Comparison of ENCODE assay signal across 8 cellular contexts in the genomic region with DNA sequence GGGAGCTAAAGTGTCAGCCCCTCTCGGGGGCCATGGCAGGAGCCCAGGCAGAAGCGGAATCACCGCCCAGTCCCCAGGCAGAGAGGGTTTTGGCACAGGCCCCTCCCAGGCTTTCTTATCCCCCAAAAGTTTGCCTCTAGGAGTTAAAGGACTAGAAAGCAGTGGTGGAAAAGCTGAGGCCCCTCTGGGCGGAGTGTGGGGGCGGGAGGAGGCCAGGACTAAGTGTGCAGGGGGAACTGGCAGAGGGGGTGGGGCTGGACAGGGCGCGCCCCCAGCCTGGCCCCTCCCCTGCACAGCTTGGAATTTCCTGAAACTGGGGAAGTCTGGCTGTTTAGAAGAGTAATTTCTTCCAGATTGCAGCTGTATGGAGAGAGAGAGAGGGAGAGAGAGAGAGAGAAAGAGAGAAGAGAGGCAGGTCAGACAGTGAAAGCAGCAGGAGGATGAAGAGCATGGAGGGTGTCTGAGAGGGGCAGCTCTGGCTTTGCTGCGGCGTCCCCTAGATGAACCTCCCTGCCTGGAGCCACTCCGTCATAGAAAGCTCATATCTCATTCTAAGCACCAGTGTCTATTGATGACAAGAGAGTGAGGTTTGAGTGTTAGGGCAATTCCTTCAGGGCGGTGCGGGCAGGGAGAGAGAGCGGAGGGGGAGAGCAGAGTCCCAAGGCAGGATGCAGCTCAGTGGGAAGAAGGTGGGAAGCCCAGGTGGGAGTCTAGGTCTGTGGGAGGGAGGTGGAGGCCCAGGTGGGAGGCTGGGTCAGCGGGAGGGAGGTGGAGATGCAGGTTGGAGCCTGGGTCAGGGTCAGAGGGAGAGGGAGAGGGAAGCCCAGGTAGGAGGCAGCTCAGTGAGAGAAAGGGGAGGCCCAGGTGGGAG. TPM values are rescaled to one million over a fixed set of nuclear protein-coding genes. Genes with fewer than 3 reads are reported as not detected.
A peak's percentile ranks its signal among the peaks of the same experiment; 100 is the strongest.
DNase-seq lines count a peak whose midpoint lies in the region; ATAC-seq, FAIRE-seq and TF ChIP-seq lines count a peak whose summit lies in the region.

A gene with protein sequence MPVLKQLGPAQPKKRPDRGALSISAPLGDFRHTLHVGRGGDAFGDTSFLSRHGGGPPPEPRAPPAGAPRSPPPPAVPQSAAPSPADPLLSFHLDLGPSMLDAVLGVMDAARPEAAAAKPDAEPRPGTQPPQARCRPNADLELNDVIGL (minus strand): TSS at position 226 of the 871 bp plus-strand sequence. CDS start 7,749 bp downstream, outside the sequence.

- H3K23ac ChIP-seq in IMR-90 (ENCODE audit: low read depth, low read length), result peak within 1 kb of the TSS; percentile 34; the same call in 1 of the 2 replicates

- peak within 1 kb of the TSS; percentile 90 for H2AK5ac ChIP-seq in IMR-90 (ENCODE audit: low read depth, low read length)

- H3K56ac ChIP-seq in IMR-90 (ENCODE audit: extremely low read depth, insufficient read depth, low read length), result peak within 1 kb of the TSS; percentile 54; the same call in 1 of the 2 replicates

- peak within 1 kb of the TSS; percentile 70; the same call in 1 of the 3 replicates for H2BK15ac ChIP-seq in IMR-90 (ENCODE audit: low read depth, low read length)

- peak within 1 kb of the TSS; percentile 68 for H4K5ac ChIP-seq in IMR-90 (ENCODE audit: low read depth, low read length)

- peak within 1 kb of the TSS; percentile 92 for H3K27ac ChIP-seq in IMR-90 (ENCODE audit: insufficient read depth, low read length)
- H3K27ac ChIP-seq in dorsolateral prefrontal cortex, result peak within 1 kb of the TSS in 15 of 59 donors; percentile 3 to 60 (median 33)
- peak within 1 kb of the TSS; percentile 72 for H3K27ac ChIP-seq in lower lobe of right lung
- peak within 1 kb of the TSS; percentile 73 to 96 (median 88) for H3K27ac ChIP-seq in tibial nerve

- H3K4me2 ChIP-seq in IMR-90 (ENCODE audit: low read depth, low read length), result peak within 1 kb of the TSS; percentile 94

- H4K20me1 ChIP-seq in IMR-90 (ENCODE audit: insufficient read depth, low read length), result no peaks in the 10 kb centered on the region

- no peak for TF ChIP-seq CTCF in IMR-90 (conservative IDR thresholded peaks at IDR 0.05; ENCODE audit: low read depth, low read length)
- TF ChIP-seq CTCF in dorsolateral prefrontal cortex (IDR thresholded peaks at IDR 0.05 in 54 of 56, conservative IDR thresholded peaks at IDR 0.05 in 2 of 56; ENCODE audit: low read depth in 1 of 56, partially characterized antibody in 56 of 56), result no peak
- no peak for TF ChIP-seq CTCF in lower lobe of right lung (IDR thresholded peaks at IDR 0.05)
- no peak for TF ChIP-seq CTCF in tibial nerve (IDR thresholded peaks at IDR 0.05)

- H3K9ac ChIP-seq in IMR-90 (ENCODE audit: low read depth, low read length), result peak within 1 kb of the TSS; percentile 81

- FAIRE-seq in A204.1 (lab: Jason Lieb, UNC), result peak; percentile 21

- H3K36me3 ChIP-seq in IMR-90 (ENCODE audit: control insufficient read depth, insufficient read depth, low read length) (no peaks in the 10 kb centered on the region; the same call in 1 of the 2 replicates), lower lobe of right lung (no peaks in the 10 kb centered on the region), tibial nerve (no peaks in the 10 kb centered on the region)

- H4K8ac ChIP-seq in IMR-90 (ENCODE audit: low read depth in 2 of 2, low read length in 2 of 2), result peak within 1 kb of the TSS; percentile 68 to 96

- dilution Hi-C loops in IMR-90 (cut with HindIII; ENCODE audit: low sequenced_read_pairs, unreplicated experiment), result no loop called here

- intact Hi-C loops in IMR-90 (cut with micrococcal nuclease) (loop anchor here (10.0 kb wide), 1 partner anchor 591 kb away; a partner anchor contains a TSS), dorsolateral prefrontal cortex (cut with DNase I) (loop anchor here (10.0 kb wide), 1 partner anchor 201 kb away; no protein-coding TSS in a partner anchor), lower lobe of right lung (cut with DNase I) (no loop called here)

- in situ Hi-C loops in IMR-90 (cut with MboI; ENCODE audit: low sequenced_read_pairs), result loop anchor here (25.0 kb wide), 4 partner anchors 361 to 1664 kb away; a partner anchor contains a TSS

- peak within 1 kb of the TSS; percentile 88 for H2AFZ ChIP-seq in IMR-90 (replicated peaks; ENCODE audit: low read length, poor library complexity)

- H3K14ac ChIP-seq in IMR-90 (replicated peaks; ENCODE audit: low read depth, low read length), result peak within 1 kb of the TSS; percentile 64

- H4K91ac ChIP-seq in IMR-90 (ENCODE audit: insufficient read depth, low read depth, low read length), result peak within 1 kb of the TSS; percentile 56

- peaks cover 0 to 7% of the 10 kb centered on the region in 2 experiments; a peak in 1 of 4 replicates for H3K79me1 ChIP-seq in IMR-90 (ENCODE audit: low read depth in 1 of 2, low read length in 2 of 2)

- WGBS in IMR-90 (ENCODE audit: extremely low coverage in 2 of 2, insufficient read length in 1 of 2), 2 experiments, result 17% methylated on average over 1 of the region's 14 CpGs; no CpG with 5 or more reads in 1 of the 2 experiments
- 4 to 7% methylated on average over 14 of the region's 14 CpGs for WGBS in tibial nerve, 2 donors

- H3K9me1 ChIP-seq in IMR-90 (ENCODE audit: insufficient read depth, low read length), result peaks cover 4% of the 10 kb centered on the region; the same call in 1 of the 2 replicates

- TF ChIP-seq RAD21 in IMR-90 (IDR thresholded peaks at IDR 0.05; ENCODE audit: low read length), result no peak

- 0 out of 2 replicates have a peak, but pooled peaks cover 2% of the 10 kb centered on the region for H3K27me3 ChIP-seq in IMR-90 (ENCODE audit: control insufficient read depth, insufficient read depth, low read length)
- peaks cover 0 to 25% (median 7%) of the 10 kb centered on the region in 45 donors for H3K27me3 ChIP-seq in dorsolateral prefrontal cortex
- peaks cover 33% of the 10 kb centered on the region for H3K27me3 ChIP-seq in lower lobe of right lung (ENCODE audit: low read depth)
- H3K27me3 ChIP-seq in tibial nerve, result peaks cover 0 to 15% of the 10 kb centered on the region in 2 donors

- H3K9me3 ChIP-seq in IMR-90 (ENCODE audit: control insufficient read depth, insufficient read depth, low read length) (no peaks in the 10 kb centered on the region), lower lobe of right lung (no peaks in the 10 kb centered on the region), tibial nerve (no peaks in the 10 kb centered on the region)

- H3K4ac ChIP-seq in IMR-90 (ENCODE audit: low read depth, low read length), result peak within 1 kb of the TSS; percentile 83

- POLR2A ChIA-PET in IMR-90 (lab: Charles Lee; ENCODE audit: unreplicated experiment), result interaction anchor here (1.4 kb wide), 1 partner anchor 24 kb away, joined by 3 read pairs; a partner anchor contains a TSS

- ATAC-seq in IMR-90 (ENCODE audit: low read depth) (peak; percentile 99), lower lobe of right lung (peak; percentile 87)

- peak within 1 kb of the TSS; percentile 69 for H3K4me3 ChIP-seq in IMR-90 (ENCODE audit: insufficient read depth, low read depth, low read length)
- H3K4me3 ChIP-seq in dorsolateral prefrontal cortex, result peak within 1 kb of the TSS in 32 of 59 donors; percentile 4 to 49 (median 29)
- H3K4me3 ChIP-seq in lower lobe of right lung, result peak within 1 kb of the TSS; percentile 54
- peak within 1 kb of the TSS; percentile 34 to 58 (median 46) for H3K4me3 ChIP-seq in tibial nerve

- H3K18ac ChIP-seq in IMR-90 (ENCODE audit: low read depth, low read length), result peak within 1 kb of the TSS; percentile 54

- peak within 1 kb of the TSS; percentile 12 for H2BK20ac ChIP-seq in IMR-90 (ENCODE audit: low read depth, low read length)

- peak within 1 kb of the TSS; percentile 53 for H2BK120ac ChIP-seq in IMR-90 (ENCODE audit: low read depth, low read length)

- H2BK5ac ChIP-seq in IMR-90 (ENCODE audit: low read depth, low read length, poor library complexity, severe bottlenecking), result peak within 1 kb of the TSS; percentile 53

- H2AK9ac ChIP-seq in IMR-90 (replicated peaks; ENCODE audit: low read depth, low read length, poor library complexity), result peak within 1 kb of the TSS; percentile 94

- H3K4me1 ChIP-seq in IMR-90 (ENCODE audit: control insufficient read depth, insufficient read depth, low read length) (peaks cover 12% of the 10 kb centered on the region), lower lobe of right lung (peaks cover 32% of the 10 kb centered on the region), tibial nerve (peaks cover 0 to 46% (median 23%) of the 10 kb centered on the region in 4 donors)

- CTCF ChIA-PET in IMR-90 (lab: Yijun Ruan, JAX), result interaction anchor here (0.6 to 1.4 kb wide), 2 partner anchors 8 to 10 kb away, joined by 3 to 4 read pairs; a partner anchor contains a TSS

- DNase-seq in IMR-90 (peak; percentile 85), dorsolateral prefrontal cortex (peak in 1 of 10 donors; percentile 28), lower lobe of right lung (peak; percentile 59), tibial nerve (ENCODE audit: low spot score in 2 of 2) (peak; percentile 62 to 73), middle frontal gyrus (ENCODE audit: extremely low spot score, low spot score) (no peak), NCI-H446 (lab: John Stamatoyannopoulos, UW) (no peak)
- no peak for DNase-seq in effector CD4-positive, alpha-beta T cell

- peak; percentile 22 to 92 for TF ChIP-seq EP300 in tibial nerve (IDR thresholded peaks at IDR 0.05)

- BruUV-seq in IMR-90 (replicated peaks; lab: Mats Ljungman, UMichigan), result no TSS peak

- no peak for TF ChIP-seq POLR2A in IMR-90 (IDR thresholded peaks at IDR 0.05; ENCODE audit: low read depth, low read length)
- peak; percentile 72 to 76 for TF ChIP-seq POLR2A in tibial nerve (IDR thresholded peaks at IDR 0.05)

TF ChIP-seq in IMR-90, 13 proteins besides CTCF, POLR2A, EP300 and RAD21:
- TF ChIP-seq NFE2L2 (IDR thresholded peaks at IDR 0.05; ENCODE audit: low read depth, low read length), result no peak
- peak; percentile 86; the same call in 1 of the 2 replicates for TF ChIP-seq MAZ (IDR thresholded peaks at IDR 0.05; ENCODE audit: borderline replicate concordance, low read depth, low read length)

RNA-seq across cellular contexts. Expression of the gene that starts here (rescaled TPM):
- 7.2 and 7.8 TPM in 2 replicates for total RNA-seq in IMR-90 (2012; rRNA removed)
- 25.3 and 45.3 TPM in 2 replicates for polyA plus RNA-seq in IMR-90 (2012; rRNA removed)
- 68.0 and 69.8 TPM in 2 replicates for polyA plus RNA-seq in IMR-90 (2012; cell fraction: cytosol; rRNA removed)
- 13.3 and 20.0 TPM in 2 replicates for polyA plus RNA-seq in IMR-90 (2012; cell fraction: nucleus; rRNA removed; ENCODE audit: low replicate concordance)
- total RNA-seq in dorsolateral prefrontal cortex, result 10 to 100 TPM in 2 of 120 experiments, 1 to 10 TPM in 116, under 1 TPM in 2; 0.66 to 11.0 (median 3.4) TPM
- total RNA-seq in lower lobe of right lung, result 25.5 TPM
- 10 to 100 TPM; 38.9 to 62.2 (median 50.2) TPM for total RNA-seq in tibial nerve

Comparison
In these comparisons a context has a peak if more than half of its experiments do, and no peak if none do; other contexts are left out.
1. DNase-seq: peak in IMR-90 (single experiment), lower lobe of right lung (single experiment) and tibial nerve (2 of 2); none in effector CD4-positive, alpha-beta T cell (single experiment), middle frontal gyrus (single experiment) and NCI-H446 (0 of 2).
2. Peak in every context shown above with its lines, with median percentiles within 50 percentile points of each other: H3K4me3 ChIP-seq.